23 cellular contexts compared by ENCODE assay signal in the genomic region with DNA sequence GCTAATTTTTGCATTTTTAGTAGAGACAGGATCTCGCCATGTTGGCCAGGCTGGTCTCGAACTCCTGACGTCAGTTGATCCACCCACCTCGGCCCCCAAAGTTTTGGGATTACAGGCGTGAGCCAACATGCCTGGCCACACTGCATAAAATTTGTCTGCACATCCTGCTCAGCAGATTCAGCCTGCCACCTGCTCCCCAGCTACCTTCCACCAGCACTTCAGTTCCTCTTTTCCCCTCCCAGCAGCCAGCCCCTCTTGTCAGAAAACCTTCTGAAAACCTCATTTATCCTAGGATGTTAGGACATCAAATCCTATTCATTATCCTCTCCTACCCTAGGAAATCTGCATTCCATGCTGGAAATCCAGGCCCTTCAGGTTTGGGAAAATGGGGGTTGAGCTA.
DNase-seq lines count a peak whose midpoint lies in the region; ATAC-seq and TF ChIP-seq lines count a peak whose summit lies in the region.
"Had no signal": no experiment of that assay in that cellular context is flagged by ENCODE, and none has a peak within 500 bp of the region (broad histone marks: within the 10 kb centered on the region; RNA-seq: fewer than 3 reads in every experiment).

No MANE protein-coding gene starts in this region.

- POLR2A ChIA-PET in activated B cell treated with CpG ODN at 0.5 μM for 24 hours (lab: Charles Lee) = no interaction called here

- H3K4me1 Mint-ChIP-seq in activated B cell treated with CpG ODN at 0.5 μM for 24 hours (peaks cover 9% of the 10 kb centered on the region), neural progenitor cell (peaks cover 25% of the 10 kb centered on the region)
- H3K4me1 Mint-ChIP-seq: T-cell had no signal

- intact Hi-C loops in activated B cell treated with CpG ODN at 0.5 μM for 24 hours (cut with micrococcal nuclease) = no loop called here

- no peaks in the 10 kb centered on the region for H3K36me3 ChIP-seq in neural progenitor cell
- H3K36me3 ChIP-seq: HAP-1 had no signal

- no peak overlapping the region for H2AFZ ChIP-seq in neural progenitor cell (replicated peaks)
- H2AFZ ChIP-seq: GM23338 had no signal

- peaks cover 23% of the 10 kb centered on the region for H3F3A ChIP-seq in neural progenitor cell (ENCODE audit: low read depth)

- H3K4me3 Mint-ChIP-seq in activated B cell treated with CpG ODN at 0.5 μM for 24 hours (no peak overlapping the region), neural progenitor cell (no peak overlapping the region)
- H3K4me3 Mint-ChIP-seq: GM23338, T-cell had no signal

- H3K9ac ChIP-seq in neural progenitor cell = no peak overlapping the region

- H3K27me3 Mint-ChIP-seq in activated B cell treated with CpG ODN at 0.5 μM for 24 hours (no peaks in the 10 kb centered on the region), neural progenitor cell (ENCODE audit: insufficient read depth, low read depth) (peaks cover 5% of the 10 kb centered on the region)

- no peaks in the 10 kb centered on the region for H3K9me3 ChIP-seq in neural progenitor cell (ENCODE audit: low read depth)
- H3K9me3 ChIP-seq: HAP-1 had no signal

- no peak for TF ChIP-seq CTCF in activated B cell treated with CpG ODN at 0.5 μM for 24 hours (IDR thresholded peaks at IDR 0.05)
- TF ChIP-seq CTCF in neural progenitor cell (IDR thresholded peaks at IDR 0.05) = no peak

- no peaks in the 10 kb centered on the region for H3K36me3 Mint-ChIP-seq in activated B cell treated with CpG ODN at 0.5 μM for 24 hours (ENCODE audit: low read depth)
- no peaks in the 10 kb centered on the region for H3K36me3 Mint-ChIP-seq in neural progenitor cell
- H3K36me3 Mint-ChIP-seq: T-cell had no signal

- H3K27me3 ChIP-seq in neural progenitor cell = no peaks in the 10 kb centered on the region

- no peaks in the 10 kb centered on the region for H3K79me2 ChIP-seq in neural progenitor cell (ENCODE audit: low read depth)

- H4K20me1 ChIP-seq in neural progenitor cell (ENCODE audit: low read depth) = no peaks in the 10 kb centered on the region

- H3K27ac Mint-ChIP-seq in activated B cell treated with CpG ODN at 0.5 μM for 24 hours = no peak overlapping the region
- peak overlapping the region; percentile 47 for H3K27ac Mint-ChIP-seq in neural progenitor cell
- H3K27ac Mint-ChIP-seq: GM23338, T-cell had no signal

- no peak overlapping the region for H3K4me2 ChIP-seq in neural progenitor cell
- H3K4me2 ChIP-seq: GM23338 had no signal

- H3K4me3 ChIP-seq in neural progenitor cell = no peak overlapping the region
- H3K4me3 ChIP-seq: GM23338, HAP-1, SK-N-MC had no signal

- no peak overlapping the region for H3K27ac ChIP-seq in neural progenitor cell
- H3K27ac ChIP-seq: HL-60, SK-N-MC had no signal

- CTCF ChIA-PET in activated B cell treated with CpG ODN at 0.5 μM for 24 hours (lab: Charles Lee) = interaction anchor here (0.7 to 1.2 kb wide), 2 partner anchors 19 to 966 kb away, joined by 3 read pairs; no protein-coding TSS in a partner anchor

- peaks cover 13% of the 10 kb centered on the region for H3K4me1 ChIP-seq in neural progenitor cell
- H3K4me1 ChIP-seq: HAP-1 had no signal

- ATAC-seq in activated B cell treated with CpG ODN at 0.5 μM for 24 hours (ENCODE audit: low read depth) = peak; percentile 42
- ATAC-seq: GM23338, T-cell had no signal

- DNase-seq in NCI-H2171 treated with DMSO at 0.1 percent for 48 hours (lab: John Stamatoyannopoulos, UW) (peak; percentile 16), NCI-H2171 (lab: John Stamatoyannopoulos, UW) (no peak), NAMALWA (ENCODE audit: low spot score) (peak; percentile 50), activated B cell treated with CpG ODN at 0.5 μM for 24 hours (no peak), neural progenitor cell (ENCODE audit: low spot score) (no peak), NCI-H526 treated with DMSO at 0.1 percent for 48 hours (lab: John Stamatoyannopoulos, UW) (no peak), HCEC 1CT (no peak)
- DNase-seq in activated naive CD4-positive, alpha-beta T cell (lab: John Stamatoyannopoulos, UW) = no peak
- DNase-seq: DMS53; KG1; MV-4-11; NCI-H1436 treated with DMSO at 0.1 percent for 48 hours; NCI-H1930; NCI-H226; NCI-H510A treated with DMSO at 0.1 percent for 48 hours; NCI-H774; NK-92 treated with Interleukin-12 subunit alpha and Interleukin-12 subunit beta, amount 100 ng/mL, for 24 hours; SHP77 treated with DMSO at 0.1 percent for 48 hours; T-cell had no signal

- H3K9me3 Mint-ChIP-seq in activated B cell treated with CpG ODN at 0.5 μM for 24 hours = no peaks in the 10 kb centered on the region
- no peaks in the 10 kb centered on the region for H3K9me3 Mint-ChIP-seq in neural progenitor cell
- H3K9me3 Mint-ChIP-seq: GM23338, T-cell had no signal

Comparison
In these comparisons a context has a peak if more than half of its experiments do, and no peak if none do; other contexts are left out.
1. DNase-seq: peak in NCI-H2171 treated with DMSO at 0.1 percent for 48 hours (single experiment) and NAMALWA (single experiment); none in NCI-H2171 (single experiment), activated B cell treated with CpG ODN at 0.5 μM for 24 hours (single experiment), neural progenitor cell (single experiment), activated naive CD4-positive, alpha-beta T cell (0 of 4), NCI-H526 treated with DMSO at 0.1 percent for 48 hours (single experiment) and HCEC 1CT (single experiment).